In the genomic region with DNA sequence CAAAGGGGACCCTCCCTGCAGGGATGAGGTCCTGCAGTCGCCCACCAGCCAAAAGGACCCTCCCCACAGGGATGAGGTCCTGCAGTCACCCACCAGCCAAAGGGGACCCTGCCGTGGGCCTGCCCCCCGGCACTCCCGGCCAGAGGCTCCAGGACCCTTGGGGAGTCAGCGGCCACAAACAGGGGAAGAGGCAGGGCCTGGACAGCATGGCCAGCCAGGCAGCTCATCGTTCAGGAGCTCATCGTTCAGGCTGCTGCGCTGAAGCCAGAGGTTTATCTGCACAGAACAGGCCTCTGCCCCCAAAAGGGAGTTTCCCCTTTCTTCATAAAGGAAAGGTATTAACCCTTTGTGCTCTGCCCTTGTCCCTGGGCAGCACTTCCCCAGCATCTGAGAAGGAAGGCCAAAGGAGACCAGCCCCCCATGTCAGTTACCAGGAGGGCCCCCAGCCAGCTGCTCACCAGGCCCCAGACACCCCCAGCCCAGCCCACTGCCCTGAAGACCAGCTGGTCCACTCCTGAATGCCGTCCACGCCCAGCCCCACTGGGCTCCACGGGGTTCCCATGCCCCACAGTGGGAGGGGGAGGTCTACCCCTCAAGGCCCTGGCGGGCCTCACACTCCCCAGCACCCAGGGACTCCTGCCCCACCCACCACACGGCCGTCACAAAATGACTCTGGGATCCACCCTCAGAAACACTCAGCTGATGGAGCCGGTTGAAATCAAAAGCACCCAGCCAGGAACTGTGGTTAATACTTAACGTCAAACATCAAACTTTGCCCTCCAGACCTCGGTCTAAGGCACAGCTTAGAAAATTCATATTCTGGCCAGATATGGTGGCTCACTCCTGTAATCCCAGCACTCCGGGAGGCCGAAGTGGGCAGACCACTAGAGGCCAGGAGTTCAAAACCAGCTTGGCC, we compare ENCODE assay signal across 8 cellular contexts. TPM values are rescaled to one million over a fixed set of nuclear protein-coding genes. Genes with fewer than 3 reads are reported as not detected.
DNase-seq lines count a peak whose midpoint lies in the region; ATAC-seq lines count a peak whose summit lies in the region.

No MANE protein-coding gene starts in this region.

- ATAC-seq in GM19043 (IDR thresholded peaks at IDR 0.05; ENCODE audit: low read depth, unreplicated experiment), result peak; percentile 55
- peak; percentile 51 to 61 for ATAC-seq in activated T-cell treated with anti-CD3 and anti-CD28 coated beads, Interleukin-2, amount 50 U/mL, for 4 hours
- peak; percentile 74 for ATAC-seq in memory B cell (ENCODE audit: low read depth)
- ATAC-seq in HG03342 (IDR thresholded peaks at IDR 0.05; ENCODE audit: unreplicated experiment), result no peak

- H3K4me3 Mint-ChIP-seq in activated T-cell treated with anti-CD3 and anti-CD28 coated beads, Interleukin-2, amount 50 U/mL, for 4 hours, result peak overlapping the region; percentile 67
- H3K4me3 Mint-ChIP-seq in memory B cell, result peak overlapping the region; percentile 88

- H3K9me3 Mint-ChIP-seq in activated T-cell treated with anti-CD3 and anti-CD28 coated beads, Interleukin-2, amount 50 U/mL, for 4 hours, result no peaks in the 10 kb centered on the region
- no peaks in the 10 kb centered on the region for H3K9me3 Mint-ChIP-seq in memory B cell

- no peaks in the 10 kb centered on the region for H3K36me3 Mint-ChIP-seq in activated T-cell treated with anti-CD3 and anti-CD28 coated beads, Interleukin-2, amount 50 U/mL, for 4 hours (ENCODE audit: insufficient read depth)
- H3K36me3 Mint-ChIP-seq in memory B cell, result no peaks in the 10 kb centered on the region

- peak overlapping the region; percentile 99 for H3K27ac Mint-ChIP-seq in memory B cell

- DNase-seq in HUDEP-2 (lab: John Stamatoyannopoulos, UW; ENCODE audit: unreplicated experiment in 76 of 76) (peak in 73 of 76 experiments; percentile 35 to 89 (median 73)), memory B cell (ENCODE audit: low spot score in 2 of 2) (peak in 1 of 2 donors; percentile 56), hypothalamus (lab: John Stamatoyannopoulos, UW) (no peak), NCI-H146 (lab: John Stamatoyannopoulos, UW) (no peak), RKO (ENCODE audit: low spot score) (no peak)
- peak; percentile 49 for DNase-seq in activated T-cell treated with anti-CD3 and anti-CD28 coated beads, Interleukin-2, amount 50 U/mL, for 4 hours

- peaks cover 66% of the 10 kb centered on the region for H3K4me1 Mint-ChIP-seq in activated T-cell treated with anti-CD3 and anti-CD28 coated beads, Interleukin-2, amount 50 U/mL, for 4 hours (ENCODE audit: low read depth)
- peaks cover 53% of the 10 kb centered on the region for H3K4me1 Mint-ChIP-seq in memory B cell

- H3K27me3 Mint-ChIP-seq in activated T-cell treated with anti-CD3 and anti-CD28 coated beads, Interleukin-2, amount 50 U/mL, for 4 hours (ENCODE audit: low read depth), result no peaks in the 10 kb centered on the region
- peaks cover 3% of the 10 kb centered on the region for H3K27me3 Mint-ChIP-seq in memory B cell

RNA-seq across cellular contexts. Expression of gene SLC12A7, which starts 6.3 kb away (rescaled TPM):
- total RNA-seq in activated T-cell treated with anti-CD3 and anti-CD28 coated beads, Interleukin-2, amount 50 U/mL, for 4 hours, result 10 to 100 TPM; 13.6 to 26.8 (median 18.5) TPM

Comparison
In these comparisons a context has a peak if more than half of its experiments do, and no peak if none do; other contexts are left out.
1. DNase-seq: peak in HUDEP-2 (73 of 76) and activated T-cell treated with anti-CD3 and anti-CD28 coated beads, Interleukin-2, amount 50 U/mL, for 4 hours (single experiment); none in hypothalamus (0 of 51), NCI-H146 (single experiment) and RKO (single experiment).